Comparison of ENCODE assay signal across 16 cellular contexts in genomic region chr12:57723630-57723962, GRCh38. TPM values are rescaled to one million over a fixed set of nuclear protein-coding genes. Genes with fewer than 3 reads are reported as not detected.
A peak's percentile ranks its signal among the peaks of the same experiment; 100 is the strongest.
DNase-seq lines count a peak whose midpoint lies in the region; ATAC-seq and TF ChIP-seq lines count a peak whose summit lies in the region.
"Had no signal": no experiment of that assay in that cellular context is flagged by ENCODE, and none has a peak within 500 bp of the region (broad histone marks: within the 10 kb centered on the region; RNA-seq: fewer than 3 reads in every experiment).

No MANE protein-coding gene starts in this region.

- no peak for DNase-seq in activated CD4-positive, alpha-beta memory T cell treated with anti-CD3 and anti-CD28 coated beads for 36 hours
- no peak for DNase-seq in activated CD4-positive, alpha-beta memory T cell treated with anti-CD3 and anti-CD28 coated beads, Interleukin-2, amount 10 ng/mL, durations not matched to agents 7 days and 5 days
- DNase-seq in CD8-positive, alpha-beta T cell: no peak
- DNase-seq in T-cell (no peak), Right ventricle myocardium inferior (ENCODE audit: missing footprints) (no peak), AG20443 (ENCODE audit: low spot score) (no peak), A172 (ENCODE audit: low spot score) (no peak)
- DNase-seq in naive thymus-derived CD8-positive, alpha-beta T cell: no peak
- DNase-seq: GM23248, KBM-7, MV-4-11, NCI-H1417 treated with DMSO at 0.1 percent for 48 hours, NCI-H2029, NCI-H510A, PC-3 had no signal

- H3K27ac ChIP-seq in CD8-positive, alpha-beta T cell (ENCODE audit: low read depth, low read length): no peak overlapping the region
- H3K27ac ChIP-seq: GM23248 had no signal

- no peak for TF ChIP-seq CTCF in CD8-positive, alpha-beta T cell (IDR thresholded peaks at IDR 0.05)

- no peaks in the 10 kb centered on the region for H3K9me3 Mint-ChIP-seq in activated CD4-positive, alpha-beta memory T cell treated with anti-CD3 and anti-CD28 coated beads for 36 hours
- H3K9me3 Mint-ChIP-seq in activated CD4-positive, alpha-beta memory T cell treated with anti-CD3 and anti-CD28 coated beads, Interleukin-2, amount 10 ng/mL, durations not matched to agents 7 days and 5 days: no peaks in the 10 kb centered on the region
- H3K9me3 Mint-ChIP-seq in CD8-positive, alpha-beta T cell: no peaks in the 10 kb centered on the region
- H3K9me3 Mint-ChIP-seq in T-cell: no peaks in the 10 kb centered on the region
- no peaks in the 10 kb centered on the region for H3K9me3 Mint-ChIP-seq in naive thymus-derived CD8-positive, alpha-beta T cell

- H3K9me3 ChIP-seq in CD8-positive, alpha-beta T cell (ENCODE audit: low read length): no peaks in the 10 kb centered on the region

- H3K36me3 ChIP-seq in CD8-positive, alpha-beta T cell (ENCODE audit: insufficient read depth, low read length): peaks cover 42% of the 10 kb centered on the region

- no peak overlapping the region for H3K4me3 ChIP-seq in CD8-positive, alpha-beta T cell (ENCODE audit: low read depth, low read length)
- H3K4me3 ChIP-seq: GM23248 had no signal

- ATAC-seq in CD8-positive, alpha-beta T cell: no peak
- ATAC-seq in T-cell (replicated peaks in 1 of 4) (no peak), Right ventricle myocardium inferior (no peak)
- no peak for ATAC-seq in naive thymus-derived CD8-positive, alpha-beta T cell
- ATAC-seq: HCT116, PC-3 had no signal

- POLR2A ChIA-PET in activated CD4-positive, alpha-beta memory T cell treated with anti-CD3 and anti-CD28 coated beads for 36 hours (lab: Charles Lee): interaction anchor here (0.6 kb wide), 1 partner anchor 16 kb away, joined by 5 read pairs; no protein-coding TSS in a partner anchor
- POLR2A ChIA-PET in activated CD4-positive, alpha-beta memory T cell treated with anti-CD3 and anti-CD28 coated beads, Interleukin-2, amount 10 ng/mL, durations not matched to agents 7 days and 5 days (lab: Charles Lee): interaction anchor here (0.9 to 2.8 kb wide), 6 partner anchors 9 to 30 kb away, joined by 3 to 12 read pairs (median 6); partner anchors contain the start of genes OS9 and TSPAN31
- POLR2A ChIA-PET in CD8-positive, alpha-beta T cell (lab: Charles Lee): interaction anchor here (1.3 to 1.7 kb wide), 2 partner anchors 17 to 33 kb away, joined by 4 to 5 read pairs; no protein-coding TSS in a partner anchor
- POLR2A ChIA-PET in T-cell (lab: Charles Lee): no interaction called here
- POLR2A ChIA-PET in naive thymus-derived CD8-positive, alpha-beta T cell (lab: Charles Lee): interaction anchor here (1.0 to 2.3 kb wide), 7 partner anchors 13 to 28 kb away, joined by 3 to 16 read pairs (median 4); partner anchors contain the start of genes CDK4 and TSPAN31

- H3K27ac Mint-ChIP-seq in activated CD4-positive, alpha-beta memory T cell treated with anti-CD3 and anti-CD28 coated beads for 36 hours: peak overlapping the region; percentile 10
- H3K27ac Mint-ChIP-seq in activated CD4-positive, alpha-beta memory T cell treated with anti-CD3 and anti-CD28 coated beads, Interleukin-2, amount 10 ng/mL, durations not matched to agents 7 days and 5 days: no peak overlapping the region
- H3K27ac Mint-ChIP-seq in CD8-positive, alpha-beta T cell: peak overlapping the region; percentile 84
- H3K27ac Mint-ChIP-seq in T-cell: peak overlapping the region; percentile 7 to 66
- peak overlapping the region; percentile 38 to 91 (median 67) for H3K27ac Mint-ChIP-seq in naive thymus-derived CD8-positive, alpha-beta T cell

- no peaks in the 10 kb centered on the region for H3K4me1 ChIP-seq in CD8-positive, alpha-beta T cell (ENCODE audit: insufficient read depth, low read length)

- no peak overlapping the region for H3K4me3 Mint-ChIP-seq in activated CD4-positive, alpha-beta memory T cell treated with anti-CD3 and anti-CD28 coated beads for 36 hours
- no peak overlapping the region for H3K4me3 Mint-ChIP-seq in activated CD4-positive, alpha-beta memory T cell treated with anti-CD3 and anti-CD28 coated beads, Interleukin-2, amount 10 ng/mL, durations not matched to agents 7 days and 5 days
- H3K4me3 Mint-ChIP-seq in CD8-positive, alpha-beta T cell: no peak overlapping the region
- H3K4me3 Mint-ChIP-seq in T-cell: no peak overlapping the region
- H3K4me3 Mint-ChIP-seq in naive thymus-derived CD8-positive, alpha-beta T cell: no peak overlapping the region

- H3K36me3 Mint-ChIP-seq in activated CD4-positive, alpha-beta memory T cell treated with anti-CD3 and anti-CD28 coated beads for 36 hours: peaks cover 44% of the 10 kb centered on the region
- H3K36me3 Mint-ChIP-seq in activated CD4-positive, alpha-beta memory T cell treated with anti-CD3 and anti-CD28 coated beads, Interleukin-2, amount 10 ng/mL, durations not matched to agents 7 days and 5 days (ENCODE audit: low read depth): peaks cover 62% of the 10 kb centered on the region
- peaks cover 56% of the 10 kb centered on the region for H3K36me3 Mint-ChIP-seq in CD8-positive, alpha-beta T cell
- H3K36me3 Mint-ChIP-seq in T-cell: peaks cover 36% of the 10 kb centered on the region
- peaks cover 6 to 58% (median 15%) of the 10 kb centered on the region in 3 donors for H3K36me3 Mint-ChIP-seq in naive thymus-derived CD8-positive, alpha-beta T cell

- no peaks in the 10 kb centered on the region for H3K4me1 Mint-ChIP-seq in activated CD4-positive, alpha-beta memory T cell treated with anti-CD3 and anti-CD28 coated beads for 36 hours (ENCODE audit: low read depth)
- H3K4me1 Mint-ChIP-seq in activated CD4-positive, alpha-beta memory T cell treated with anti-CD3 and anti-CD28 coated beads, Interleukin-2, amount 10 ng/mL, durations not matched to agents 7 days and 5 days: peaks cover 2% of the 10 kb centered on the region
- peaks cover 23% of the 10 kb centered on the region for H3K4me1 Mint-ChIP-seq in CD8-positive, alpha-beta T cell (ENCODE audit: low read depth)
- H3K4me1 Mint-ChIP-seq in T-cell: peaks cover 19 to 24% (median 19%) of the 10 kb centered on the region in 3 donors
- peaks cover 16 to 50% (median 39%) of the 10 kb centered on the region in 4 donors for H3K4me1 Mint-ChIP-seq in naive thymus-derived CD8-positive, alpha-beta T cell

- CTCF ChIA-PET in activated CD4-positive, alpha-beta memory T cell treated with anti-CD3 and anti-CD28 coated beads for 36 hours (lab: Charles Lee): no interaction called here
- CTCF ChIA-PET in activated CD4-positive, alpha-beta memory T cell treated with anti-CD3 and anti-CD28 coated beads, Interleukin-2, amount 10 ng/mL, durations not matched to agents 7 days and 5 days (lab: Charles Lee): interaction anchor here (0.9 kb wide), 1 partner anchor 140 kb away, joined by 4 read pairs; no protein-coding TSS in a partner anchor
- CTCF ChIA-PET in CD8-positive, alpha-beta T cell (lab: Charles Lee): interaction anchor here (1.2 to 1.8 kb wide), 2 partner anchors 30 to 101 kb away, joined by 3 to 5 read pairs; partner anchors contain the start of gene OS9
- CTCF ChIA-PET in T-cell (lab: Charles Lee): interaction anchor here in 1 of 2 donors (0.6 kb wide), 1 partner anchor 1805 kb away, joined by 3 read pairs; no protein-coding TSS in a partner anchor

- no peaks in the 10 kb centered on the region for H3K27me3 Mint-ChIP-seq in activated CD4-positive, alpha-beta memory T cell treated with anti-CD3 and anti-CD28 coated beads for 36 hours
- H3K27me3 Mint-ChIP-seq in activated CD4-positive, alpha-beta memory T cell treated with anti-CD3 and anti-CD28 coated beads, Interleukin-2, amount 10 ng/mL, durations not matched to agents 7 days and 5 days: no peaks in the 10 kb centered on the region
- H3K27me3 Mint-ChIP-seq in CD8-positive, alpha-beta T cell (ENCODE audit: low read depth): no peaks in the 10 kb centered on the region
- no peaks in the 10 kb centered on the region for H3K27me3 Mint-ChIP-seq in T-cell
- H3K27me3 Mint-ChIP-seq in naive thymus-derived CD8-positive, alpha-beta T cell: no peaks in the 10 kb centered on the region

- intact Hi-C loops in activated CD4-positive, alpha-beta memory T cell treated with anti-CD3 and anti-CD28 coated beads for 36 hours (cut with micrococcal nuclease): no loop called here
- intact Hi-C loops in CD8-positive, alpha-beta T cell (cut with DNase I, micrococcal nuclease): no loop called here
- intact Hi-C loops in Right ventricle myocardium inferior (cut with DNase I): no loop called here

- H3K27me3 ChIP-seq in CD8-positive, alpha-beta T cell (ENCODE audit: insufficient read depth, low read length): no peaks in the 10 kb centered on the region

RNA-seq across cellular contexts. Expression of gene AGAP2, which starts 14.9 kb away (rescaled TPM):
- 10 to 100 TPM; 32.4 to 34.0 TPM for total RNA-seq in activated CD4-positive, alpha-beta memory T cell treated with anti-CD3 and anti-CD28 coated beads for 36 hours
- total RNA-seq in activated CD4-positive, alpha-beta memory T cell treated with anti-CD3 and anti-CD28 coated beads, Interleukin-2, amount 10 ng/mL, durations not matched to agents 7 days and 5 days: 10 to 100 TPM; 84.5 to 85.1 TPM
- 10 to 100 TPM; 22.2 to 23.5 TPM for total RNA-seq in CD8-positive, alpha-beta T cell
- 10 to 100 TPM; 43.2 to 74.6 (median 66.4) TPM for total RNA-seq in T-cell
- total RNA-seq in naive thymus-derived CD8-positive, alpha-beta T cell: 10 to 100 TPM; 54.4 to 58.8 TPM
- 1 to 10 TPM; 4.3 to 6.9 (median 5.6) TPM for polyA plus RNA-seq in naive thymus-derived CD8-positive, alpha-beta T cell
- total RNA-seq in Right ventricle myocardium inferior: 7.8 TPM
- 0.02 and 0.55 TPM in 2 replicates for total RNA-seq in A172 (2014; rRNA removed; shearing (Covaris generic))
- total RNA-seq: GM23248 had no signal
- polyA plus RNA-seq: GM23248 had no signal

RNA-seq across cellular contexts. Expression of gene TSPAN31, which starts 21.2 kb away (rescaled TPM):
- 10 to 100 TPM; 11.7 to 15.0 TPM for total RNA-seq in activated CD4-positive, alpha-beta memory T cell treated with anti-CD3 and anti-CD28 coated beads for 36 hours
- total RNA-seq in activated CD4-positive, alpha-beta memory T cell treated with anti-CD3 and anti-CD28 coated beads, Interleukin-2, amount 10 ng/mL, durations not matched to agents 7 days and 5 days: 10 to 100 TPM; 21.8 to 23.0 TPM
- 1 to 10 TPM; 7.3 to 8.0 TPM for total RNA-seq in CD8-positive, alpha-beta T cell
- total RNA-seq in T-cell (10 to 100 TPM; 12.8 to 25.6 (median 15.5) TPM), Right ventricle myocardium inferior (27.9 TPM)
- 10 to 100 TPM; 22.5 to 24.8 TPM for total RNA-seq in naive thymus-derived CD8-positive, alpha-beta T cell
- 10 to 100 TPM; 42.2 to 53.3 (median 47.3) TPM for polyA plus RNA-seq in naive thymus-derived CD8-positive, alpha-beta T cell
- total RNA-seq in A172 (2014; rRNA removed; shearing (Covaris generic)): 31.2 and 33.3 TPM in 2 replicates

RNA-seq across cellular contexts. Expression of gene CDK4, which starts 28.5 kb away (rescaled TPM):
- total RNA-seq in activated CD4-positive, alpha-beta memory T cell treated with anti-CD3 and anti-CD28 coated beads for 36 hours: 100 to 1,000 TPM; 181 to 195 TPM
- total RNA-seq in activated CD4-positive, alpha-beta memory T cell treated with anti-CD3 and anti-CD28 coated beads, Interleukin-2, amount 10 ng/mL, durations not matched to agents 7 days and 5 days: 10 to 100 TPM; 87.7 to 88.6 TPM
- 10 to 100 TPM in 1 of 2 experiments, 1 to 10 TPM in 1; 8.5 to 10.0 TPM for total RNA-seq in CD8-positive, alpha-beta T cell
- 10 to 100 TPM; 24.1 to 53.9 (median 46.2) TPM for total RNA-seq in T-cell
- 10 to 100 TPM; 44.6 to 49.0 TPM for total RNA-seq in naive thymus-derived CD8-positive, alpha-beta T cell
- 100 to 1,000 TPM in 1 of 3 donors, 10 to 100 TPM in 2; 71.3 to 101 (median 80.5) TPM for polyA plus RNA-seq in naive thymus-derived CD8-positive, alpha-beta T cell
- 42.3 TPM for total RNA-seq in Right ventricle myocardium inferior
- 300 and 506 TPM in 2 replicates for total RNA-seq in A172 (2014; rRNA removed; shearing (Covaris generic))

RNA-seq across cellular contexts. Expression of gene OS9, which starts 29.7 kb away (rescaled TPM):
- 10 to 100 TPM; 73.4 to 74.8 TPM for total RNA-seq in activated CD4-positive, alpha-beta memory T cell treated with anti-CD3 and anti-CD28 coated beads for 36 hours
- total RNA-seq in activated CD4-positive, alpha-beta memory T cell treated with anti-CD3 and anti-CD28 coated beads, Interleukin-2, amount 10 ng/mL, durations not matched to agents 7 days and 5 days: 100 to 1,000 TPM; 146 to 152 TPM
- 100 to 1,000 TPM; 105 to 119 TPM for total RNA-seq in CD8-positive, alpha-beta T cell
- total RNA-seq in T-cell (100 to 1,000 TPM; 135 to 181 (median 164) TPM), Right ventricle myocardium inferior (110 TPM)
- total RNA-seq in naive thymus-derived CD8-positive, alpha-beta T cell: 100 to 1,000 TPM; 158 to 166 TPM
- polyA plus RNA-seq in naive thymus-derived CD8-positive, alpha-beta T cell: 10 to 100 TPM; 53.6 to 56.3 (median 53.6) TPM
- 103 and 144 TPM in 2 replicates for total RNA-seq in A172 (2014; rRNA removed; shearing (Covaris generic))

RNA-seq across cellular contexts. Expression of gene MARCHF9, which starts 31.3 kb away (rescaled TPM):
- 10 to 100 TPM; 20.9 to 21.2 TPM for total RNA-seq in activated CD4-positive, alpha-beta memory T cell treated with anti-CD3 and anti-CD28 coated beads for 36 hours
- total RNA-seq in activated CD4-positive, alpha-beta memory T cell treated with anti-CD3 and anti-CD28 coated beads, Interleukin-2, amount 10 ng/mL, durations not matched to agents 7 days and 5 days: 10 to 100 TPM; 29.2 to 31.4 TPM
- 10 to 100 TPM; 23.1 to 25.1 TPM for total RNA-seq in CD8-positive, alpha-beta T cell
- 10 to 100 TPM; 45.4 to 72.9 (median 71.7) TPM for total RNA-seq in T-cell
- 10 to 100 TPM; 59.5 to 64.8 TPM for total RNA-seq in naive thymus-derived CD8-positive, alpha-beta T cell
- 1 to 10 TPM; 2.2 to 6.6 (median 4.5) TPM for polyA plus RNA-seq in naive thymus-derived CD8-positive, alpha-beta T cell
- 14.5 TPM for total RNA-seq in Right ventricle myocardium inferior
- total RNA-seq in A172 (2014; rRNA removed; shearing (Covaris generic)): 10.5 and 12.9 TPM in 2 replicates

Comparison
In these comparisons a context has a peak if more than half of its experiments do, and no peak if none do; other contexts are left out.
1. POLR2A ChIA-PET loops: an anchor here in activated CD4-positive, alpha-beta memory T cell treated with anti-CD3 and anti-CD28 coated beads for 36 hours (0.6 kb wide), activated CD4-positive, alpha-beta memory T cell treated with anti-CD3 and anti-CD28 coated beads, Interleukin-2, amount 10 ng/mL, durations not matched to agents 7 days and 5 days (0.9 to 2.8 kb wide), CD8-positive, alpha-beta T cell (1.3 to 1.7 kb wide) and naive thymus-derived CD8-positive, alpha-beta T cell (1.0 to 2.3 kb wide); none called in T-cell.